In genomic region chr3:197750396-197750831, GRCh38 we compare ENCODE assay signal across 8 cellular contexts. TPM values are rescaled to one million over a fixed set of nuclear protein-coding genes. Genes with fewer than 3 reads are reported as not detected.
DNase-seq lines count a peak whose midpoint lies in the region; ATAC-seq, FAIRE-seq and TF ChIP-seq lines count a peak whose summit lies in the region.

No MANE protein-coding gene starts in this region.

- POLR2A ChIA-PET in BJ (lab: Charles Lee) = interaction anchor here (0.6 kb wide), 1 partner anchor 152 kb away, joined by 20 read pairs; no protein-coding TSS in a partner anchor

- H3K27me3 Mint-ChIP-seq in nephron (ENCODE audit: low read depth) = no peaks in the 10 kb centered on the region

- H3K27me3 ChIP-seq in BJ (ENCODE audit: control insufficient read depth, insufficient read depth, low read length) = no peaks in the 10 kb centered on the region

- no peaks in the 10 kb centered on the region for H3K9me3 Mint-ChIP-seq in nephron

- H3K27ac ChIP-seq in substantia nigra (ENCODE audit: low read depth, low read length, poor library complexity, severe bottlenecking) = peak overlapping the region; percentile 88

- peaks cover 38% of the 10 kb centered on the region for H3K4me1 Mint-ChIP-seq in nephron

- peak overlapping the region; percentile 91 to 95 (median 94) for H3K27ac Mint-ChIP-seq in nephron

- H3K36me3 Mint-ChIP-seq in nephron (ENCODE audit: low read depth) = no peaks in the 10 kb centered on the region

- H3K36me3 ChIP-seq in BJ (ENCODE audit: control insufficient read depth, insufficient read depth, low read length) = no peaks in the 10 kb centered on the region

- ATAC-seq in HG03457 (IDR thresholded peaks at IDR 0.05; ENCODE audit: unreplicated experiment) = peak; percentile 32

- CTCF ChIA-PET in BJ (lab: Yijun Ruan, JAX) = interaction anchor here (1.3 kb wide), 1 partner anchor 14 kb away, joined by 4 read pairs; the partner anchor contains the start of gene RUBCN

- no peak for DNase-seq in BJ (ENCODE audit: low read depth)
- no peak for DNase-seq in GM19239 (ENCODE audit: insufficient read length, low spot score)
- peak; percentile 40 for DNase-seq in RCC 7860 (ENCODE audit: low spot score)
- peak; percentile 34 for DNase-seq in activated gamma-delta T cell (lab: John Stamatoyannopoulos, UW)
- DNase-seq in fibroblast of villous mesenchyme (ENCODE audit: low read depth) = peak; percentile 72
- peak in 39 of 49 donors; percentile 13 to 74 (median 47) for DNase-seq in substantia nigra (lab: John Stamatoyannopoulos, UW)

- no peak; the same call in 1 of the 2 replicates for TF ChIP-seq CTCF in BJ (IDR thresholded peaks at IDR 0.05; ENCODE audit: insufficient read depth, low read depth, low read length)
- TF ChIP-seq CTCF in fibroblast of villous mesenchyme (IDR thresholded peaks at IDR 0.05; ENCODE audit: insufficient read depth, low read depth, low read length) = peak; percentile 7
- no peak for TF ChIP-seq CTCF in nephron (IDR thresholded peaks at IDR 0.05; ENCODE audit: unreplicated experiment in 3 of 3)

- H3K4me3 ChIP-seq in BJ (ENCODE audit: low read depth, low read length) (peak overlapping the region; percentile 85), fibroblast of villous mesenchyme (ENCODE audit: low read depth, low read length) (peak overlapping the region; percentile 90)

- peak overlapping the region; percentile 90 to 97 (median 97) for H3K4me3 Mint-ChIP-seq in nephron

- FAIRE-seq in GM19239 (lab: Jason Lieb, UNC) (peak; percentile 89), RCC 7860 (lab: Jason Lieb, UNC) (no peak)

RNA-seq across cellular contexts. Expression of gene FYTTD1, which starts 0.7 kb away (rescaled TPM):
- 37.2 and 61.6 TPM in 2 replicates for polyA plus RNA-seq in BJ (2011; rRNA removed)
- 11.7 and 11.8 TPM in 2 replicates for polyA minus RNA-seq in BJ (2011; rRNA and poly(A)+ RNA removed)
- total RNA-seq in fibroblast of villous mesenchyme = 43.5 and 58.3 TPM in 2 replicates

RNA-seq across cellular contexts. Expression of gene RUBCN, which starts 13.7 kb away (rescaled TPM):
- 8.6 and 15.3 TPM in 2 replicates for polyA plus RNA-seq in BJ (2011; rRNA removed)
- 16.4 and 19.1 TPM in 2 replicates for polyA minus RNA-seq in BJ (2011; rRNA and poly(A)+ RNA removed)
- 26.4 and 28.1 TPM in 2 replicates for total RNA-seq in fibroblast of villous mesenchyme

RNA-seq across cellular contexts. Expression of gene LRCH3, which starts 40.6 kb away (rescaled TPM):
- 109 and 155 TPM in 2 replicates for polyA plus RNA-seq in BJ (2011; rRNA removed)
- polyA minus RNA-seq in BJ (2011; rRNA and poly(A)+ RNA removed) = 60.8 and 82.3 TPM in 2 replicates
- 96.3 and 149 TPM in 2 replicates for total RNA-seq in fibroblast of villous mesenchyme

Comparison
In these comparisons a context has a peak if more than half of its experiments do, and no peak if none do; other contexts are left out.
1. DNase-seq: peak in RCC 7860 (single experiment), activated gamma-delta T cell (single experiment), fibroblast of villous mesenchyme (single experiment) and substantia nigra (39 of 49); none in BJ (single experiment) and GM19239 (single experiment).